Comparison of ENCODE assay signal across 7 cellular contexts in genomic region chr10:22718659-22719058, GRCh38. TPM values are rescaled to one million over a fixed set of nuclear protein-coding genes. Genes with fewer than 3 reads are reported as not detected.
DNase-seq lines count a peak whose midpoint lies in the region; ATAC-seq, FAIRE-seq and TF ChIP-seq lines count a peak whose summit lies in the region.
"Not testable (repeated sequence)": the region's sequence is repeated elsewhere in the genome, so short reads cannot be mapped to it uniquely, and the experiment has no call there.

No MANE protein-coding gene starts in this region.

- not testable (repeated sequence) for H3K9me3 ChIP-seq in K562 (replicated peaks; ENCODE audit: control insufficient read depth, insufficient read depth, low read depth, low read length); right lobe of liver

- not testable (repeated sequence) for H3K79me2 ChIP-seq in GM23338 (replicated peaks; ENCODE audit: insufficient read depth); K562 (ENCODE audit: control insufficient read depth, insufficient read depth, low read length)

- intact Hi-C loops in K562 (cut with micrococcal nuclease) = loop anchor here (10.0 kb wide), 1 partner anchor 136 kb away; no protein-coding TSS in a partner anchor
- intact Hi-C loops in right lobe of liver (cut with DNase I) = not testable (repeated sequence)

- 0 out of 2 replicates have a peak overlapping the region, but pooled peaks have one; percentile 32 for H2AFZ ChIP-seq in GM23338
- not testable (repeated sequence) for H2AFZ ChIP-seq in K562 (ENCODE audit: low read depth, low read length)

- not testable (repeated sequence) for H3K9me1 ChIP-seq in K562 (ENCODE audit: control insufficient read depth, insufficient read depth, low read length)

- H4K20me1 ChIP-seq in GM23338 (replicated peaks; ENCODE audit: insufficient read depth); K562 (replicated peaks; ENCODE audit: control insufficient read depth, insufficient read depth, low read length): not testable (repeated sequence)

- H3K4me2 ChIP-seq in GM23338; K562 (ENCODE audit: insufficient read depth, low read length): not testable (repeated sequence)

- ATAC-seq in GM23338, WTC11: not testable (repeated sequence)
- ATAC-seq in K562 (peak; percentile 28), left lobe of liver (peak; percentile 75), right lobe of liver (peak; percentile 79 to 83 (median 80))

- 42% methylated on average over 3 of the region's 3 CpGs for WGBS in K562 (ENCODE audit: insufficient coverage, low coverage, missing lambda C conversion rate)
- 23% methylated on average over 3 of the region's 3 CpGs for WGBS in right lobe of liver (ENCODE audit: insufficient coverage, low coverage, low lambda C conversion rate, missing lambda C conversion rate)

- not testable (repeated sequence) for H3K4me1 ChIP-seq in GM23338 (ENCODE audit: insufficient read depth); right lobe of liver
- peaks cover 12 to 17% of the 10 kb centered on the region in 2 experiments for H3K4me1 ChIP-seq in K562 (replicated peaks in 1 of 2; ENCODE audit: control insufficient read depth in 2 of 2, insufficient read depth in 2 of 2, low read length in 2 of 2)

- not testable (repeated sequence) for H3K4me3 ChIP-seq in GM23338, K562, right lobe of liver

- not testable (repeated sequence) for TF ChIP-seq CTCF in GM23338 (conservative IDR thresholded peaks at IDR 0.05; ENCODE audit: low read depth in 2 of 2); WTC11 (IDR thresholded peaks at IDR 0.05); K562 (IDR thresholded peaks at IDR 0.05 in 2 of 3, conservative IDR thresholded peaks at IDR 0.05 in 1 of 3; ENCODE audit: insufficient read depth in 2 of 3, low read depth in 1 of 3, low read length in 3 of 3); right lobe of liver (IDR thresholded peaks at IDR 0.05)

- not testable (repeated sequence) for FAIRE-seq in K562 (lab: Jason Lieb, UNC)

- CTCF ChIA-PET in WTC11 (lab: Charles Lee); K562 (lab: Yijun Ruan, JAX; ENCODE audit: low intra/inter-chr PET ratio): not testable (repeated sequence)

- H3K27me3 ChIP-seq in GM23338 (ENCODE audit: insufficient read depth) = peaks cover 11% of the 10 kb centered on the region
- H3K27me3 ChIP-seq in K562 (ENCODE audit: control insufficient read depth in 2 of 2, insufficient read depth in 2 of 2, low read length in 2 of 2); right lobe of liver: not testable (repeated sequence)

- BruUV-seq in K562 (replicated peaks; lab: Mats Ljungman, UMichigan) = not testable (repeated sequence)

- not testable (repeated sequence) for H3K9me3 Mint-ChIP-seq in GM23338, WTC11

- not testable (repeated sequence) for H3F3A ChIP-seq in GM23338 (replicated peaks; ENCODE audit: low read depth)

- peaks cover 12% of the 10 kb centered on the region for H3K27me3 Mint-ChIP-seq in GM23338 (ENCODE audit: insufficient read depth, low read depth, poor library complexity)
- not testable (repeated sequence) for H3K27me3 Mint-ChIP-seq in WTC11 (ENCODE audit: low read depth)

- H3K4me1 Mint-ChIP-seq in GM23338 (peaks cover 14% of the 10 kb centered on the region), WTC11 (peaks cover 17% of the 10 kb centered on the region)

- not testable (repeated sequence) for DNase-seq in GM23338 (ENCODE audit: low spot score); WTC11 (ENCODE audit: low spot score); K562 (ENCODE audit: extremely low read depth in 1 of 4, low spot score in 3 of 4)
- DNase-seq in HuH-7.5 (ENCODE audit: low spot score) (peak; percentile 63), MV-4-11 (lab: John Stamatoyannopoulos, UW) (peak; percentile 49), left lobe of liver (ENCODE audit: low spot score) (peak; percentile 75), right lobe of liver (peak; percentile 51 to 75 (median 75))

- H3K4me3 Mint-ChIP-seq in GM23338, WTC11: not testable (repeated sequence)

- not testable (repeated sequence) for H3K9ac ChIP-seq in K562 (ENCODE audit: insufficient read depth in 1 of 2, low read depth in 2 of 2, low read length in 2 of 2)

- POLR2A ChIA-PET in WTC11 (lab: Charles Lee) = not testable (repeated sequence)
- POLR2A ChIA-PET in K562 (lab: Yijun Ruan, JAX) = interaction anchor here (1.1 to 2.2 kb wide), 3 partner anchors 9 to 50 kb away, joined by 3 to 8 read pairs (median 3); no protein-coding TSS in a partner anchor

- not testable (repeated sequence) for H3K9me2 ChIP-seq in GM23338 (ENCODE audit: insufficient read depth)

- H3K36me3 ChIP-seq in GM23338 (ENCODE audit: insufficient read depth); K562 (ENCODE audit: control insufficient read depth, insufficient read depth, low read length); right lobe of liver: not testable (repeated sequence)

- in situ Hi-C loops in K562 (cut with MboI) = not testable (repeated sequence)

- H3K36me3 Mint-ChIP-seq in GM23338 (ENCODE audit: low read depth); WTC11: not testable (repeated sequence)

- TF ChIP-seq RAD21 in K562 (CRISPR knock-in tag; conservative IDR thresholded peaks at IDR 0.05 in 1 of 2, IDR thresholded peaks at IDR 0.05 in 1 of 2) = not testable (repeated sequence)

- H3K27ac Mint-ChIP-seq in GM23338, WTC11: not testable (repeated sequence)

- H3K27ac ChIP-seq in GM23338 (ENCODE audit: low read depth); K562 (ENCODE audit: extremely low read depth, low read depth, low read length); right lobe of liver: not testable (repeated sequence)

- TF ChIP-seq EP300 in K562 (IDR thresholded peaks at IDR 0.05; ENCODE audit: low read length) = not testable (repeated sequence)

- not testable (repeated sequence) for TF ChIP-seq POLR2A in K562 (conservative IDR thresholded peaks at IDR 0.05); right lobe of liver (IDR thresholded peaks at IDR 0.05)

TF ChIP-seq in WTC11, 78 proteins besides CTCF, POLR2A, EP300 and RAD21:
- peak; percentile 81 for TF ChIP-seq GABPB1 (CRISPR knock-in tag; IDR thresholded peaks at IDR 0.05)

TF ChIP-seq in K562, 482 proteins besides CTCF, POLR2A, EP300 and RAD21 (continues in another document):
- TF ChIP-seq SMAD4 (CRISPR knock-in tag; conservative IDR thresholded peaks at IDR 0.05) (peak; percentile 55), CTBP1 (IDR thresholded peaks at IDR 0.05; ENCODE audit: borderline replicate concordance) (0 out of 2 replicates have a peak, but pooled peaks have one; percentile 13), L3MBTL2 (IDR thresholded peaks at IDR 0.05) (0 out of 2 replicates have a peak, but pooled peaks have one; percentile 24), ATF3 (IDR thresholded peaks at IDR 0.05) (peak; percentile 89), TRIM24 (IDR thresholded peaks at IDR 0.05) (peak; percentile 27 to 55; a peak in 2 of 4 replicates), ZNF175 (CRISPR knock-in tag; IDR thresholded peaks at IDR 0.05; ENCODE audit: low read depth) (peak; percentile 44; the same call in 1 of the 2 replicates), NR2C2 (tag; IDR thresholded peaks at IDR 0.05) (peak; percentile 62), CEBPB (tag; IDR thresholded peaks at IDR 0.05) (peak; percentile 75), CEBPG (CRISPR knock-in tag; IDR thresholded peaks at IDR 0.05) (peak; percentile 88), CEBPG (tag; conservative IDR thresholded peaks at IDR 0.05 in 1 of 2, IDR thresholded peaks at IDR 0.05 in 1 of 2) (peak; percentile 60 to 89; a peak in 3 of 4 replicates)
- TF ChIP-seq ATF3 (CRISPR knock-in tag; conservative IDR thresholded peaks at IDR 0.05); NR2C2 (CRISPR knock-in tag; IDR thresholded peaks at IDR 0.05): not testable (repeated sequence)

RNA-seq across cellular contexts. Expression of gene PIP4K2A, which starts 4.3 kb away (rescaled TPM):
- total RNA-seq in GM23338 (2014; rRNA removed; shearing (Covaris generic)) = 40.1 and 44.4 TPM in 2 replicates
- polyA plus RNA-seq in GM23338 (2016; fragmentation: Nextera tagmentation; extraction: Ambion mirVana) = 39.9 and 40.3 TPM in 2 replicates
- 37.8 to 47.5 TPM (median 44.5 TPM) in 3 replicates for total RNA-seq in WTC11 (2021)
- total RNA-seq in K562 (2011; cell fraction: chromatin; rRNA removed; ENCODE audit: low replicate concordance) = 31.6 and 61.2 TPM in 2 replicates
- 22.7 and 26.6 TPM in 2 replicates for total RNA-seq in K562 (2011; cell fraction: nucleolus; rRNA removed)
- 30.2 and 39.5 TPM in 2 replicates for total RNA-seq in K562 (2011; cell fraction: nucleoplasm; rRNA removed)
- total RNA-seq in K562 (2014; rRNA removed) = 61.5 and 75.1 TPM in 2 replicates
- 73.5 and 95.8 TPM in 2 replicates for total RNA-seq in K562 (2014; rRNA removed; fragmentation: Illumina TruSeq; extraction: Trizol)
- 110 and 117 TPM in 2 replicates for total RNA-seq in K562 (2015; rRNA removed; fragmentation: Illumina TruSeq; extraction: Trizol)
- total RNA-seq in K562 (2021) = 56.4 and 71.9 TPM in 2 replicates
- 29.8 and 35.6 TPM in 2 replicates for polyA plus RNA-seq in K562 (2011; rRNA removed)
- polyA plus RNA-seq in K562 (2011; cell fraction: cytosol; rRNA removed) = 14.8 and 25.0 TPM in 2 replicates
- 17.2 and 23.1 TPM in 2 replicates for polyA plus RNA-seq in K562 (2011; cell fraction: nucleus; rRNA removed)
- polyA plus RNA-seq in K562 (2012) = 39.4 and 42.5 TPM in 2 replicates
- 65.2 and 69.1 TPM in 2 replicates for polyA plus RNA-seq in K562 (2014; fragmentation: Illumina TruSeq; extraction: Trizol)
- polyA plus RNA-seq in K562 (2014; fragmentation: Nextera tagmentation; extraction: Ambion mirVana) = 10 to 100 TPM; 64.8 to 87.2 TPM
- polyA plus RNA-seq in K562 (2014; rRNA removed) = 47.1 and 49.5 TPM in 2 replicates
- polyA minus RNA-seq in K562 (2011; rRNA and poly(A)+ RNA removed) = 62.2 and 65.1 TPM in 2 replicates
- 37.1 and 39.1 TPM in 2 replicates for polyA minus RNA-seq in K562 (2011; cell fraction: cytosol; rRNA and poly(A)+ RNA removed)
- polyA minus RNA-seq in K562 (2011; cell fraction: nucleus; rRNA and poly(A)+ RNA removed) = 21.7 and 45.1 TPM in 2 replicates
- 10.9 TPM for total RNA-seq in left lobe of liver
- total RNA-seq in right lobe of liver = 10 to 100 TPM in 5 of 6 experiments, 1 to 10 TPM in 1; 8.1 to 27.6 (median 12.0) TPM
